10 cellular contexts compared by ENCODE assay signal in the genomic region with DNA sequence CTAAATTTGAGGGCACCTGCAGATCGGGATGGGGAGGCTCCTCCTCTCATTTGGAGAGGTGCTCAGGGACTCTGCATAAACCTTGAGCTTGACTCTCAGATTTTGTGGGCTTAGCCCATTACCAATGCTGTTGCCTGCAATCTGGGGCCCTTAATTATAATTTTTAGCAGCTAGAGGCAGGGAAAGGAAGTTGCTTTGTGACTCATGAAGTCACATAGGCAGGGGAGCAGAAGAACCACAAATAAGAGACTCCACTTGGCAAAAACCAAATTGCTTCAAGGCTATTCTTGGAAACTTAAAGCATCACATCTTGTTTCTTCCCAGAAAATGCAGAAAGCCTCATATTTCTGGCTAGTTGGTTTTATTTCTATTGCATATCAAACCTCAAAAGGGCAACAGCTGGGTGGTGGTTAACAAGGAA. TPM values are rescaled to one million over a fixed set of nuclear protein-coding genes. Genes with fewer than 3 reads are reported as not detected.
A peak's percentile ranks its signal among the peaks of the same experiment; 100 is the strongest.
DNase-seq lines count a peak whose midpoint lies in the region; ATAC-seq and TF ChIP-seq lines count a peak whose summit lies in the region.
"Had no signal": no experiment of that assay in that cellular context is flagged by ENCODE, and none has a peak within 500 bp of the region (broad histone marks: within the 10 kb centered on the region; RNA-seq: fewer than 3 reads in every experiment).

No MANE protein-coding gene starts in this region.

- peaks cover 39% of the 10 kb centered on the region for H3K4me1 ChIP-seq in IMR-90 (ENCODE audit: control insufficient read depth, insufficient read depth, low read length)
- peaks cover 53% of the 10 kb centered on the region for H3K4me1 ChIP-seq in lower lobe of right lung

- POLR2A ChIA-PET in IMR-90 (lab: Charles Lee; ENCODE audit: unreplicated experiment) = no interaction called here

- peak overlapping the region; percentile 71 for H2AK5ac ChIP-seq in IMR-90 (ENCODE audit: low read depth, low read length)

- peak overlapping the region; percentile 84 for H2BK120ac ChIP-seq in IMR-90 (ENCODE audit: low read depth, low read length)

- BruUV-seq in IMR-90 (replicated peaks; lab: Mats Ljungman, UMichigan) = no TSS peak

- intact Hi-C loops in IMR-90 (cut with micrococcal nuclease) = loop anchor here (5.0 kb wide), 1 partner anchor 80 kb away; no protein-coding TSS in a partner anchor
- intact Hi-C loops in lower lobe of right lung (cut with DNase I) = no loop called here

- peaks cover 26% of the 10 kb centered on the region for H3K4me1 Mint-ChIP-seq in activated naive CD8-positive, alpha-beta T cell (ENCODE audit: low read depth)

- no peaks in the 10 kb centered on the region for H3K9me3 Mint-ChIP-seq in activated naive CD8-positive, alpha-beta T cell (ENCODE audit: low read depth)
- H3K9me3 Mint-ChIP-seq: memory B cell had no signal

- H3K4me2 ChIP-seq in IMR-90 (ENCODE audit: low read depth, low read length) = 0 out of 2 replicates have a peak overlapping the region, but pooled peaks have one; percentile 10

- H3K27ac ChIP-seq in IMR-90 (ENCODE audit: insufficient read depth, low read length) = peak overlapping the region; percentile 37; the same call in 1 of the 2 replicates
- peak overlapping the region; percentile 43 for H3K27ac ChIP-seq in lower lobe of right lung

- peaks cover 4% of the 10 kb centered on the region; the same call in 1 of the 2 replicates for H4K20me1 ChIP-seq in IMR-90 (ENCODE audit: insufficient read depth, low read length)

- H4K8ac ChIP-seq in IMR-90 (ENCODE audit: low read depth in 2 of 2, low read length in 2 of 2) = peak overlapping the region; percentile 48 to 81; a peak in 2 of 4 replicates

- peak overlapping the region; percentile 77 for H3K23ac ChIP-seq in IMR-90 (ENCODE audit: low read depth, low read length)

- H3K9me3 ChIP-seq in IMR-90 (ENCODE audit: control insufficient read depth, insufficient read depth, low read length) (no peaks in the 10 kb centered on the region), lower lobe of right lung (no peaks in the 10 kb centered on the region)

- peak overlapping the region; percentile 67; the same call in 2 of the 3 replicates for H2BK15ac ChIP-seq in IMR-90 (ENCODE audit: low read depth, low read length)

- H3K36me3 ChIP-seq in IMR-90 (ENCODE audit: control insufficient read depth, insufficient read depth, low read length) = peaks cover 12% of the 10 kb centered on the region
- H3K36me3 ChIP-seq in lower lobe of right lung = peaks cover 19% of the 10 kb centered on the region

- ATAC-seq in IMR-90 (ENCODE audit: low read depth) (peak; percentile 4; the same call in 1 of the 2 replicates), lower lobe of right lung (no peak), esophagus mucosa (no peak), GM19395 (IDR thresholded peaks at IDR 0.05; ENCODE audit: unreplicated experiment) (no peak)

- peaks cover 43 to 90% of the 10 kb centered on the region in 2 experiments for H3K79me1 ChIP-seq in IMR-90 (ENCODE audit: low read depth in 1 of 2, low read length in 2 of 2)

- peak overlapping the region; percentile 86; the same call in 1 of the 2 replicates for H2BK20ac ChIP-seq in IMR-90 (ENCODE audit: low read depth, low read length)

- CTCF ChIA-PET in IMR-90 (lab: Yijun Ruan, JAX) = interaction anchor here (1.2 kb wide), 1 partner anchor 44 kb away, joined by 4 read pairs; no protein-coding TSS in a partner anchor

- H3K4me3 ChIP-seq in IMR-90 (ENCODE audit: insufficient read depth, low read depth, low read length) (no peak overlapping the region), lower lobe of right lung (no peak overlapping the region)

- dilution Hi-C loops in IMR-90 (cut with HindIII; ENCODE audit: low sequenced_read_pairs, unreplicated experiment) = no loop called here

- H3K27me3 ChIP-seq in IMR-90 (ENCODE audit: control insufficient read depth, insufficient read depth, low read length) = no peaks in the 10 kb centered on the region
- H3K27me3 ChIP-seq in lower lobe of right lung (ENCODE audit: low read depth) = no peaks in the 10 kb centered on the region

- in situ Hi-C loops in IMR-90 (cut with MboI; ENCODE audit: low sequenced_read_pairs) = no loop called here

- DNase-seq in A172 (ENCODE audit: low spot score) (peak; percentile 82), IMR-90 (peak; percentile 84), lower lobe of right lung (no peak), DMS53 (lab: John Stamatoyannopoulos, UW) (no peak)
- no peak for DNase-seq in stimulated activated CD4-positive, alpha-beta T cell treated with anti-CD3 and anti-CD28 coated beads, Interleukin-2, amount 100 ng/mL, for 48 hours
- DNase-seq: amniotic stem cell had no signal

- peak overlapping the region; percentile 92 for H3K4ac ChIP-seq in IMR-90 (ENCODE audit: low read depth, low read length)

- peak overlapping the region; percentile 7; the same call in 1 of the 2 replicates for H3K9ac ChIP-seq in IMR-90 (ENCODE audit: low read depth, low read length)

- TF ChIP-seq CTCF in IMR-90 (conservative IDR thresholded peaks at IDR 0.05; ENCODE audit: low read depth, low read length) (no peak), lower lobe of right lung (IDR thresholded peaks at IDR 0.05) (no peak)

- H2BK5ac ChIP-seq in IMR-90 (ENCODE audit: low read depth, low read length, poor library complexity, severe bottlenecking) = peak overlapping the region; percentile 85

- no peak for TF ChIP-seq POLR2A in IMR-90 (IDR thresholded peaks at IDR 0.05; ENCODE audit: low read depth, low read length)

- WGBS in IMR-90 (ENCODE audit: extremely low coverage in 2 of 2, insufficient read length in 1 of 2), 2 experiments = 100% methylated on average over 1 of the region's 1 CpG; no CpG with 5 or more reads in 1 of the 2 experiments

- H3K9me1 ChIP-seq in IMR-90 (ENCODE audit: insufficient read depth, low read length) = peaks cover 49% of the 10 kb centered on the region

- H2AK9ac ChIP-seq in IMR-90 (replicated peaks; ENCODE audit: low read depth, low read length, poor library complexity) = peak overlapping the region; percentile 12

- H4K5ac ChIP-seq in IMR-90 (ENCODE audit: low read depth, low read length) = peak overlapping the region; percentile 6; the same call in 1 of the 2 replicates

- H2AFZ ChIP-seq in IMR-90 (replicated peaks; ENCODE audit: low read length, poor library complexity) = no peak overlapping the region

- H3K4me3 Mint-ChIP-seq in activated naive CD8-positive, alpha-beta T cell = peak overlapping the region; percentile 27
- H3K4me3 Mint-ChIP-seq: memory B cell had no signal

- no peak; the same call in 1 of the 2 replicates for TF ChIP-seq RAD21 in IMR-90 (IDR thresholded peaks at IDR 0.05; ENCODE audit: low read length)

- no peaks in the 10 kb centered on the region for H3K27me3 Mint-ChIP-seq in activated naive CD8-positive, alpha-beta T cell

- peak overlapping the region; percentile 84 for H3K14ac ChIP-seq in IMR-90 (replicated peaks; ENCODE audit: low read depth, low read length)

- H3K27ac Mint-ChIP-seq in activated naive CD8-positive, alpha-beta T cell = peak overlapping the region; percentile 82
- H3K27ac Mint-ChIP-seq: memory B cell had no signal

- H3K56ac ChIP-seq in IMR-90 (ENCODE audit: extremely low read depth, insufficient read depth, low read length) = no peak overlapping the region; the same call in 1 of the 2 replicates

- peak overlapping the region; percentile 94 for H4K91ac ChIP-seq in IMR-90 (ENCODE audit: insufficient read depth, low read depth, low read length)

- H3K36me3 Mint-ChIP-seq in activated naive CD8-positive, alpha-beta T cell = peaks cover 3% of the 10 kb centered on the region
- H3K36me3 Mint-ChIP-seq: memory B cell had no signal

- peak overlapping the region; percentile 82 for H3K18ac ChIP-seq in IMR-90 (ENCODE audit: low read depth, low read length)

TF ChIP-seq in IMR-90, 13 proteins besides CTCF, POLR2A, EP300 and RAD21:
- TF ChIP-seq, protein P1, sequence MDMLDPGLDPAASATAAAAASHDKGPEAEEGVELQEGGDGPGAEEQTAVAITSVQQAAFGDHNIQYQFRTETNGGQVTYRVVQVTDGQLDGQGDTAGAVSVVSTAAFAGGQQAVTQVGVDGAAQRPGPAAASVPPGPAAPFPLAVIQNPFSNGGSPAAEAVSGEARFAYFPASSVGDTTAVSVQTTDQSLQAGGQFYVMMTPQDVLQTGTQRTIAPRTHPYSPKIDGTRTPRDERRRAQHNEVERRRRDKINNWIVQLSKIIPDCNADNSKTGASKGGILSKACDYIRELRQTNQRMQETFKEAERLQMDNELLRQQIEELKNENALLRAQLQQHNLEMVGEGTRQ (IDR thresholded peaks at IDR 0.05; ENCODE audit: low read depth, low read length) = no peak
- TF ChIP-seq RCOR1 (IDR thresholded peaks at IDR 0.05; ENCODE audit: insufficient replicate concordance, low read length) (no peak), CHD1 (IDR thresholded peaks at IDR 0.05; ENCODE audit: low read depth, low read length) (no peak), RFX5 (IDR thresholded peaks at IDR 0.05; ENCODE audit: low read depth, low read length) (no peak), NFE2L2 (IDR thresholded peaks at IDR 0.05; ENCODE audit: low read depth, low read length) (no peak), CEBPB (IDR thresholded peaks at IDR 0.05; ENCODE audit: low read depth, low read length) (no peak), FOS (IDR thresholded peaks at IDR 0.05; ENCODE audit: low read depth, low read length) (no peak)
- TF ChIP-seq, protein P2, sequence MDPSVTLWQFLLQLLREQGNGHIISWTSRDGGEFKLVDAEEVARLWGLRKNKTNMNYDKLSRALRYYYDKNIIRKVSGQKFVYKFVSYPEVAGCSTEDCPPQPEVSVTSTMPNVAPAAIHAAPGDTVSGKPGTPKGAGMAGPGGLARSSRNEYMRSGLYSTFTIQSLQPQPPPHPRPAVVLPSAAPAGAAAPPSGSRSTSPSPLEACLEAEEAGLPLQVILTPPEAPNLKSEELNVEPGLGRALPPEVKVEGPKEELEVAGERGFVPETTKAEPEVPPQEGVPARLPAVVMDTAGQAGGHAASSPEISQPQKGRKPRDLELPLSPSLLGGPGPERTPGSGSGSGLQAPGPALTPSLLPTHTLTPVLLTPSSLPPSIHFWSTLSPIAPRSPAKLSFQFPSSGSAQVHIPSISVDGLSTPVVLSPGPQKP (IDR thresholded peaks at IDR 0.05; ENCODE audit: borderline replicate concordance, low read depth, low read length) = no peak

RNA-seq across cellular contexts. Expression of gene MICAL2, which starts 46.9 kb away (rescaled TPM):
- total RNA-seq in A172 (2014; rRNA removed; shearing (Covaris generic)) = 95.3 and 148 TPM in 2 replicates
- total RNA-seq in IMR-90 (2012; rRNA removed) = 285 and 336 TPM in 2 replicates
- 141 and 170 TPM in 2 replicates for polyA plus RNA-seq in IMR-90 (2012; rRNA removed)
- 63.9 and 84.9 TPM in 2 replicates for polyA plus RNA-seq in IMR-90 (2012; cell fraction: cytosol; rRNA removed)
- 109 and 162 TPM in 2 replicates for polyA plus RNA-seq in IMR-90 (2012; cell fraction: nucleus; rRNA removed; ENCODE audit: low replicate concordance)
- total RNA-seq in lower lobe of right lung = 127 TPM
- 15.5 TPM for total RNA-seq in esophagus mucosa

Comparison
In these comparisons a context has a peak if more than half of its experiments do, and no peak if none do; other contexts are left out.
1. DNase-seq: peak in A172 (single experiment) and IMR-90 (single experiment); none in lower lobe of right lung (single experiment), stimulated activated CD4-positive, alpha-beta T cell treated with anti-CD3 and anti-CD28 coated beads, Interleukin-2, amount 100 ng/mL, for 48 hours (0 of 2) and DMS53 (single experiment).